ENCODE assay signal across 40 cellular contexts in genomic region chr3:84536916-84537315, GRCh38.
"Had no signal": no experiment of that assay in that cellular context is flagged by ENCODE, and none has a peak within 500 bp of the region (broad histone marks: within the 10 kb centered on the region; RNA-seq: fewer than 3 reads in every experiment).

No MANE protein-coding gene starts in this region.

- FAIRE-seq: astrocyte, bronchial epithelial cell had no signal

- H3K9me3 ChIP-seq: adrenal gland had no signal

- H3K4me3 Mint-ChIP-seq: activated naive CD4-positive, alpha-beta T cell treated with anti-CD3 and anti-CD28 coated beads for 36 hours; activated naive CD4-positive, alpha-beta T cell treated with anti-CD3 and anti-CD28 coated beads, Interleukin-2, amount 10 ng/mL, durations not matched to agents 7 days and 5 days; activated naive CD4-positive, alpha-beta T cell treated with anti-CD3 and anti-CD28 coated beads, Interleukin-2, amount 50 U/mL, for 24 hours; activated naive CD8-positive, alpha-beta T cell; activated naive CD8-positive, alpha-beta T cell treated with anti-CD3 and anti-CD28 coated beads for 36 hours; activated naive CD8-positive, alpha-beta T cell treated with anti-CD3 and anti-CD28 coated beads, Interleukin-2, amount 10 ng/mL, durations not matched to agents 7 days and 5 days; activated naive CD8-positive, alpha-beta T cell treated with anti-CD3 and anti-CD28 coated beads, Interleukin-2, amount 50 U/mL, for 24 hours; activated T-cell treated with anti-CD3 and anti-CD28 coated beads, Interleukin-2, amount 50 U/mL, for 24 hours; activated T-cell treated with anti-CD3 and anti-CD28 coated beads, Interleukin-2, amount 50 U/mL, for 4 hours; activated T-cell treated with anti-CD3 and anti-CD28 coated beads, Interleukin-2, amount 50 U/mL, for 72 hours; activated T-helper 1 cell treated with anti-CD3 and anti-CD28 coated beads, Interleukin-12 subunit alpha, Interleukin-12 subunit beta, Interleukin-2, Interleukin-4 antibody, amounts not matched to agents 30 ng/mL and 10 ng/mL and 1 ng/mL, durations not matched to agents 14 hours and 24 hours and 36 hours; activated T-helper 17 cell treated with anti-CD3 and anti-CD28 coated beads, Interleukin-2, amount 50 U/mL, for 72 hours; brain; central memory CD8-positive, alpha-beta T cell had no signal

- H3K4me1 Mint-ChIP-seq: activated naive CD4-positive, alpha-beta T cell treated with anti-CD3 and anti-CD28 coated beads, Interleukin-2, amount 10 ng/mL, durations not matched to agents 7 days and 5 days; activated naive CD4-positive, alpha-beta T cell treated with anti-CD3 and anti-CD28 coated beads, Interleukin-2, amount 50 U/mL, for 24 hours; activated naive CD8-positive, alpha-beta T cell treated with anti-CD3 and anti-CD28 coated beads for 36 hours; activated naive CD8-positive, alpha-beta T cell treated with anti-CD3 and anti-CD28 coated beads, Interleukin-2, amount 10 ng/mL, durations not matched to agents 7 days and 5 days; activated naive CD8-positive, alpha-beta T cell treated with anti-CD3 and anti-CD28 coated beads, Interleukin-2, amount 50 U/mL, for 24 hours; activated T-helper 17 cell treated with anti-CD3 and anti-CD28 coated beads, Interleukin-2, amount 50 U/mL, for 72 hours; brain; central memory CD8-positive, alpha-beta T cell had no signal

- H3K27me3 Mint-ChIP-seq: activated naive CD4-positive, alpha-beta T cell treated with anti-CD3 and anti-CD28 coated beads, Interleukin-2, amount 10 ng/mL, durations not matched to agents 7 days and 5 days; activated naive CD4-positive, alpha-beta T cell treated with anti-CD3 and anti-CD28 coated beads, Interleukin-2, amount 50 U/mL, for 24 hours; activated naive CD8-positive, alpha-beta T cell; activated naive CD8-positive, alpha-beta T cell treated with anti-CD3 and anti-CD28 coated beads for 36 hours; activated naive CD8-positive, alpha-beta T cell treated with anti-CD3 and anti-CD28 coated beads, Interleukin-2, amount 10 ng/mL, durations not matched to agents 7 days and 5 days; activated naive CD8-positive, alpha-beta T cell treated with anti-CD3 and anti-CD28 coated beads, Interleukin-2, amount 50 U/mL, for 24 hours; activated T-cell treated with anti-CD3 and anti-CD28 coated beads, Interleukin-2, amount 50 U/mL, for 24 hours; activated T-helper 17 cell treated with anti-CD3 and anti-CD28 coated beads, Interleukin-2, amount 50 U/mL, for 72 hours; central memory CD8-positive, alpha-beta T cell had no signal

- H3K36me3 ChIP-seq: adrenal gland, ascending aorta, brain microvascular endothelial cell, breast epithelium, cardiac muscle cell had no signal

- H3K27ac ChIP-seq: adrenal gland, ascending aorta, body of pancreas, brain microvascular endothelial cell, breast epithelium, cardiac muscle cell had no signal

- H3K27ac Mint-ChIP-seq: activated naive CD4-positive, alpha-beta T cell treated with anti-CD3 and anti-CD28 coated beads for 36 hours; activated naive CD4-positive, alpha-beta T cell treated with anti-CD3 and anti-CD28 coated beads, Interleukin-2, amount 10 ng/mL, durations not matched to agents 7 days and 5 days; activated naive CD4-positive, alpha-beta T cell treated with anti-CD3 and anti-CD28 coated beads, Interleukin-2, amount 50 U/mL, for 24 hours; activated naive CD4-positive, alpha-beta T cell treated with anti-CD3 and anti-CD28 coated beads, Interleukin-2, amount 50 U/mL, for 72 hours; activated naive CD8-positive, alpha-beta T cell; activated naive CD8-positive, alpha-beta T cell treated with anti-CD3 and anti-CD28 coated beads for 36 hours; activated naive CD8-positive, alpha-beta T cell treated with anti-CD3 and anti-CD28 coated beads, Interleukin-2, amount 10 ng/mL, durations not matched to agents 7 days and 5 days; activated naive CD8-positive, alpha-beta T cell treated with anti-CD3 and anti-CD28 coated beads, Interleukin-2, amount 50 U/mL, for 24 hours; activated T-cell treated with anti-CD3 and anti-CD28 coated beads, Interleukin-2, amount 50 U/mL, for 24 hours; activated T-cell treated with anti-CD3 and anti-CD28 coated beads, Interleukin-2, amount 50 U/mL, for 72 hours; activated T-helper 1 cell treated with anti-CD3 and anti-CD28 coated beads, Interleukin-12 subunit alpha, Interleukin-12 subunit beta, Interleukin-2, Interleukin-4 antibody, amounts not matched to agents 30 ng/mL and 10 ng/mL and 1 ng/mL, durations not matched to agents 14 hours and 24 hours and 36 hours; activated T-helper 17 cell treated with anti-CD3 and anti-CD28 coated beads, Interleukin-2, amount 50 U/mL, for 72 hours; activated T-helper 2 cell treated with anti-CD3 and anti-CD28 coated beads, Interferon-gamma antibody, Interleukin-2, Interleukin-4, amounts not matched to agents 10 μg/mL and 5 μg/mL and 100 μg/mL, durations not matched to agents 14 hours and 24 hours and 36 hours; brain had no signal

- H3K4me3 ChIP-seq: adrenal gland, ascending aorta, body of pancreas, breast epithelium, cardiac muscle cell had no signal

- H3K36me3 Mint-ChIP-seq: activated naive CD4-positive, alpha-beta T cell treated with anti-CD3 and anti-CD28 coated beads, Interleukin-2, amount 10 ng/mL, durations not matched to agents 7 days and 5 days; activated naive CD4-positive, alpha-beta T cell treated with anti-CD3 and anti-CD28 coated beads, Interleukin-2, amount 50 U/mL, for 24 hours; activated naive CD8-positive, alpha-beta T cell; activated naive CD8-positive, alpha-beta T cell treated with anti-CD3 and anti-CD28 coated beads for 36 hours; activated naive CD8-positive, alpha-beta T cell treated with anti-CD3 and anti-CD28 coated beads, Interleukin-2, amount 10 ng/mL, durations not matched to agents 7 days and 5 days; brain had no signal

- H3K4me1 ChIP-seq: adrenal gland, ascending aorta, body of pancreas, breast epithelium had no signal

- H3K27me3 ChIP-seq: adrenal gland, ascending aorta, body of pancreas, brain microvascular endothelial cell, breast epithelium, cardiac muscle cell had no signal

- ATAC-seq: activated naive CD4-positive, alpha-beta T cell treated with anti-CD3 and anti-CD28 coated beads, Interleukin-2, amount 50 U/mL, for 72 hours; activated naive CD8-positive, alpha-beta T cell treated with anti-CD3 and anti-CD28 coated beads, Interleukin-2, amount 50 U/mL, for 24 hours; activated T-cell treated with anti-CD3 and anti-CD28 coated beads, Interleukin-2, amount 50 U/mL, for 4 hours; activated T-cell treated with anti-CD3 and anti-CD28 coated beads, Interleukin-2, amount 50 U/mL, for 72 hours; activated T-helper 17 cell treated with anti-CD3 and anti-CD28 coated beads, Interleukin-2, amount 50 U/mL, for 72 hours; body of pancreas had no signal

- DNase-seq: activated effector memory CD4-positive, alpha-beta T cell treated with anti-CD3 and anti-CD28 coated beads, Interleukin-2, amount 50 U/mL, for 16 hours; activated effector memory CD4-positive, alpha-beta T cell treated with Interleukin-2 at 50 U/mL for 16 hours; activated gamma-delta T cell; activated gamma-delta T cell treated with Interleukin-2 at 50 U/mL for 16 hours; activated naive CD4-positive, alpha-beta T cell; activated naive CD4-positive, alpha-beta T cell treated with anti-CD3 and anti-CD28 coated beads for 36 hours; activated naive CD4-positive, alpha-beta T cell treated with anti-CD3 and anti-CD28 coated beads, Interleukin-2, amount 10 ng/mL, durations not matched to agents 7 days and 5 days; activated naive CD4-positive, alpha-beta T cell treated with anti-CD3 and anti-CD28 coated beads, Interleukin-2, amount 50 U/mL, for 16 hours; activated naive CD4-positive, alpha-beta T cell treated with Interleukin-2 at 50 U/mL for 16 hours; activated naive CD8-positive, alpha-beta T cell treated with anti-CD3 and anti-CD28 coated beads for 36 hours; activated naive CD8-positive, alpha-beta T cell treated with anti-CD3 and anti-CD28 coated beads, Interleukin-2, amount 10 ng/mL, durations not matched to agents 7 days and 5 days; activated naive CD8-positive, alpha-beta T cell treated with anti-CD3 and anti-CD28 coated beads, Interleukin-2, amount 50 U/mL, for 24 hours; activated T-cell treated with anti-CD3 and anti-CD28 coated beads, Interleukin-2, amount 50 U/mL, for 1 hour; activated T-cell treated with anti-CD3 and anti-CD28 coated beads, Interleukin-2, amount 50 U/mL, for 24 hours; activated T-cell treated with anti-CD3 and anti-CD28 coated beads, Interleukin-2, amount 50 U/mL, for 4 hours; activated T-cell treated with anti-CD3 and anti-CD28 coated beads, Interleukin-2, amount 50 U/mL, for 48 hours; activated T-cell treated with anti-CD3 and anti-CD28 coated beads, Interleukin-2, amount 50 U/mL, for 72 hours; adrenal gland; amniotic stem cell; amygdala; anterior cingulate cortex; aorta; body of pancreas; brain microvascular endothelial cell; caudate nucleus; central memory CD4-positive, alpha-beta T cell; cerebellar nuclear complex had no signal
